Comparison of ENCODE assay signal across 1 cellular context in genomic region chr22:44701824-44702478, GRCh38.
A peak's percentile ranks its signal among the peaks of the same experiment; 100 is the strongest.
TF ChIP-seq lines count a peak whose summit lies in the region.

TSS of gene PRR5 (plus strand) at chr22:44702204. CDS start at chr22:44702475, 271 bp downstream.

TF ChIP-seq in IMR-90, 13 proteins besides CTCF, POLR2A, EP300 and RAD21 (continued from another document):
- peak; percentile 94 for TF ChIP-seq USF2 (IDR thresholded peaks at IDR 0.05; ENCODE audit: low read depth, low read length)
- no peak for TF ChIP-seq MAFK (IDR thresholded peaks at IDR 0.05; ENCODE audit: low read depth, low read length)
- peak; percentile 21 for TF ChIP-seq RCOR1 (IDR thresholded peaks at IDR 0.05; ENCODE audit: insufficient replicate concordance, low read length)
- peak; percentile 77 for TF ChIP-seq BHLHE40 (IDR thresholded peaks at IDR 0.05; ENCODE audit: low read depth, low read length)
